8 cellular contexts compared by ENCODE assay signal in the genomic region with DNA sequence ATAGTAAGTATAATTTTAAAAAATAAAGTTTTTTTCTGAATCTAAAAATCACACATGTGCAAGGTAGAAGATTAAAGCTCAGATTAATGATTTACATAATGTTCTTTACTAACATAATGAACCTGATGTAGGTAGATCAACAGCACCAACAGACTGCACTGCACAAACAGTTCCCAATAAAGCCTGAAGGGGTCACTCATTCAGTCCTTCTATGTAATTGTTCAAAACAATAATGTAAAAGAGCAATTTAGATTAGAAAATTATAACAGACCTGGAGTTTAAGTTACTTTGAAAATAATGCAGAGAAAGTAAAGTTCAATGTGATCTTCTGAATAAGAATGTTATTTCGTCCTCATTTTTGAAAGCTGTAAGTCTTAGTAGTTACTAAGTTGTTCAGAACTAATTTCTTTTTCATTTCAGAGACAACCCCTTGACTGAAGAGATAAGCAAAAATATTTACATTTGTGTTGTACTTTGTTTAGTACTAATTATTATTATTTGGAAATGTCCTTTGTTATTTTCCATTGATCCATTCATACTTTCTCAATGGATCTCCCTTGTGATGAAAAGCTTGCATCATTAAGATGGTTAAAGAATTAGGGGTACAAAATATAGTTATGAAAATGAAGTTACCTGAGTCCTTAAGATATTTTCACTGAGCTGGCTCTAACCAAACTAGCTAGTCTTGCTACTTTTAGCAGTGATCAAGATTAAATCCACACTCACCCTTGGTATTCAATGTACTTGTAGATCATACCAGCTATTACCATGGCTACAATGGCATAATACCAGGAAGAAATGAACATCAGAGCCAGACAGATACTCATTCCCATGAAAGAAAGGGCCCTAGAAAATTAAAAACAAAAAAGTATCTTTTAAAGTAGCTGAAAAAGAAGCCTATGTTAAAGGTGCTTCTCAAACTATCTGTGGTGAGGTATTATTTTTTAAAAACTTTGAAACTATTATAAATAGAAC. TPM values are rescaled to one million over a fixed set of nuclear protein-coding genes. Genes with fewer than 3 reads are reported as not detected.
DNase-seq lines count a peak whose midpoint lies in the region; ATAC-seq and TF ChIP-seq lines count a peak whose summit lies in the region.

No MANE protein-coding gene starts in this region.

- H3K27ac ChIP-seq in hepatocyte, result no peak overlapping the region

- 41% methylated on average over 1 of the region's 1 CpG for WGBS in hepatocyte (ENCODE audit: low lambda C conversion rate, missing lambda C conversion rate)

- H3K4me3 Mint-ChIP-seq in activated naive CD8-positive, alpha-beta T cell treated with anti-CD3 and anti-CD28 coated beads, Interleukin-2, amount 50 U/mL, for 24 hours, result no peak overlapping the region
- H3K4me3 Mint-ChIP-seq in stimulated activated naive B cell treated with anti-CD40 and anti-IgM and Interleukin-4, amounts not matched to agents 10 μg/mL and 1 μg/mL and 100 μg/mL, for 72 hours, result no peak overlapping the region

- TF ChIP-seq CTCF in hepatocyte (IDR thresholded peaks at IDR 0.05; ENCODE audit: poor library complexity), result peak; percentile 67

- no peaks in the 10 kb centered on the region for H3K9me3 ChIP-seq in hepatocyte (ENCODE audit: low read depth)

- H3K27me3 ChIP-seq in hepatocyte, result no peaks in the 10 kb centered on the region

- H3K4me2 ChIP-seq in hepatocyte, result no peak overlapping the region

- H3K27ac Mint-ChIP-seq in activated naive CD8-positive, alpha-beta T cell treated with anti-CD3 and anti-CD28 coated beads, Interleukin-2, amount 50 U/mL, for 24 hours, result peak overlapping the region; percentile 15
- H3K27ac Mint-ChIP-seq in stimulated activated naive B cell treated with anti-CD40 and anti-IgM and Interleukin-4, amounts not matched to agents 10 μg/mL and 1 μg/mL and 100 μg/mL, for 72 hours, result no peak overlapping the region

- DNase-seq in COR-L47 (lab: John Stamatoyannopoulos, UW) (peak; percentile 15), NCI-H1694 treated with DMSO at 0.1 percent for 48 hours (lab: John Stamatoyannopoulos, UW) (peak; percentile 42), hepatocyte (ENCODE audit: low spot score) (peak; percentile 53), GOT3 (lab: John Stamatoyannopoulos, UW) (no peak)
- no peak for DNase-seq in activated naive CD8-positive, alpha-beta T cell treated with anti-CD3 and anti-CD28 coated beads, Interleukin-2, amount 50 U/mL, for 24 hours
- DNase-seq in stimulated activated naive B cell treated with anti-CD40 and anti-IgM and Interleukin-4, amounts not matched to agents 10 μg/mL and 1 μg/mL and 100 μg/mL, for 72 hours, result peak; percentile 5

- no peak overlapping the region for H2AFZ ChIP-seq in hepatocyte

- no peaks in the 10 kb centered on the region for H3K4me1 ChIP-seq in hepatocyte (ENCODE audit: insufficient read depth)

- no peaks in the 10 kb centered on the region for H4K20me1 ChIP-seq in hepatocyte (ENCODE audit: insufficient read depth, poor library complexity, severe bottlenecking)

- ATAC-seq in GM18907 (IDR thresholded peaks at IDR 0.05; ENCODE audit: unreplicated experiment), result peak; percentile 58
- peak; percentile 64 for ATAC-seq in activated naive CD8-positive, alpha-beta T cell treated with anti-CD3 and anti-CD28 coated beads, Interleukin-2, amount 50 U/mL, for 24 hours
- ATAC-seq in stimulated activated naive B cell treated with anti-CD40 and anti-IgM and Interleukin-4, amounts not matched to agents 10 μg/mL and 1 μg/mL and 100 μg/mL, for 72 hours (replicated peaks), result peak; percentile 84
- no peak for ATAC-seq in HG03457 (IDR thresholded peaks at IDR 0.05; ENCODE audit: unreplicated experiment)

- H3K9me2 ChIP-seq in hepatocyte (replicated peaks; ENCODE audit: insufficient read depth), result no peaks in the 10 kb centered on the region

- H3K27me3 Mint-ChIP-seq in activated naive CD8-positive, alpha-beta T cell treated with anti-CD3 and anti-CD28 coated beads, Interleukin-2, amount 50 U/mL, for 24 hours, result no peaks in the 10 kb centered on the region
- H3K27me3 Mint-ChIP-seq in stimulated activated naive B cell treated with anti-CD40 and anti-IgM and Interleukin-4, amounts not matched to agents 10 μg/mL and 1 μg/mL and 100 μg/mL, for 72 hours, result no peaks in the 10 kb centered on the region

- H3K36me3 Mint-ChIP-seq in activated naive CD8-positive, alpha-beta T cell treated with anti-CD3 and anti-CD28 coated beads, Interleukin-2, amount 50 U/mL, for 24 hours (ENCODE audit: low read depth), result peaks cover 21% of the 10 kb centered on the region
- H3K36me3 Mint-ChIP-seq in stimulated activated naive B cell treated with anti-CD40 and anti-IgM and Interleukin-4, amounts not matched to agents 10 μg/mL and 1 μg/mL and 100 μg/mL, for 72 hours, result peaks cover 23 to 39% of the 10 kb centered on the region in 2 donors

- H3K9me3 Mint-ChIP-seq in activated naive CD8-positive, alpha-beta T cell treated with anti-CD3 and anti-CD28 coated beads, Interleukin-2, amount 50 U/mL, for 24 hours, result no peaks in the 10 kb centered on the region
- no peaks in the 10 kb centered on the region for H3K9me3 Mint-ChIP-seq in stimulated activated naive B cell treated with anti-CD40 and anti-IgM and Interleukin-4, amounts not matched to agents 10 μg/mL and 1 μg/mL and 100 μg/mL, for 72 hours

- no peaks in the 10 kb centered on the region for H3K79me2 ChIP-seq in hepatocyte

- no peaks in the 10 kb centered on the region for H3K36me3 ChIP-seq in hepatocyte (replicated peaks; ENCODE audit: insufficient read depth, low read depth)

- H3K4me1 Mint-ChIP-seq in activated naive CD8-positive, alpha-beta T cell treated with anti-CD3 and anti-CD28 coated beads, Interleukin-2, amount 50 U/mL, for 24 hours, result peaks cover 28% of the 10 kb centered on the region
- peaks cover 7 to 10% of the 10 kb centered on the region in 2 donors for H3K4me1 Mint-ChIP-seq in stimulated activated naive B cell treated with anti-CD40 and anti-IgM and Interleukin-4, amounts not matched to agents 10 μg/mL and 1 μg/mL and 100 μg/mL, for 72 hours

- no peak overlapping the region for H3K4me3 ChIP-seq in hepatocyte

RNA-seq across cellular contexts. Expression of a gene that starts 16.8 kb away (rescaled TPM):
- total RNA-seq in hepatocyte, result 149 and 206 TPM in 2 replicates
- polyA plus RNA-seq in hepatocyte, result 165 and 173 TPM in 2 replicates

RNA-seq across cellular contexts. Expression of a gene that starts 31.8 kb away (rescaled TPM):
- 127 and 166 TPM in 2 replicates for total RNA-seq in hepatocyte
- 55.4 and 72.0 TPM in 2 replicates for polyA plus RNA-seq in hepatocyte

Comparison
In these comparisons a context has a peak if more than half of its experiments do, and no peak if none do; other contexts are left out.
1. DNase-seq: peak in COR-L47 (single experiment), NCI-H1694 treated with DMSO at 0.1 percent for 48 hours (single experiment), hepatocyte (single experiment) and stimulated activated naive B cell treated with anti-CD40 and anti-IgM and Interleukin-4, amounts not matched to agents 10 μg/mL and 1 μg/mL and 100 μg/mL, for 72 hours (single experiment); none in activated naive CD8-positive, alpha-beta T cell treated with anti-CD3 and anti-CD28 coated beads, Interleukin-2, amount 50 U/mL, for 24 hours (single experiment) and GOT3 (single experiment).